Comparison of ENCODE assay signal across 1 cellular context in genomic region chr7:37052673-37053072, GRCh38.
TF ChIP-seq lines count a peak whose summit lies in the region.

No MANE protein-coding gene starts in this region.

TF ChIP-seq in HepG2, 621 proteins besides CTCF, POLR2A, EP300 and RAD21 (continued from another document and continues in another):
- TF ChIP-seq, protein P1, sequence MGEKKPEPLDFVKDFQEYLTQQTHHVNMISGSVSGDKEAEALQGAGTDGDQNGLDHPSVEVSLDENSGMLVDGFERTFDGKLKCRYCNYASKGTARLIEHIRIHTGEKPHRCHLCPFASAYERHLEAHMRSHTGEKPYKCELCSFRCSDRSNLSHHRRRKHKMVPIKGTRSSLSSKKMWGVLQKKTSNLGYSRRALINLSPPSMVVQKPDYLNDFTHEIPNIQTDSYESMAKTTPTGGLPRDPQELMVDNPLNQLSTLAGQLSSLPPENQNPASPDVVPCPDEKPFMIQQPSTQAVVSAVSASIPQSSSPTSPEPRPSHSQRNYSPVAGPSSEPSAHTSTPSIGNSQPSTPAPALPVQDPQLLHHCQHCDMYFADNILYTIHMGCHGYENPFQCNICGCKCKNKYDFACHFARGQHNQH (CRISPR knock-in tag; IDR thresholded peaks at IDR 0.05), result peak; percentile 79
- TF ChIP-seq NR2F2 (IDR thresholded peaks at IDR 0.05; ENCODE audit: borderline replicate concordance, low read depth) (no peak), KLF16 (CRISPR knock-in tag; IDR thresholded peaks at IDR 0.05) (peak in 1 of 2 experiments; percentile 93; a peak in 2 of 4 replicates), ZBTB8A (CRISPR knock-in tag; IDR thresholded peaks at IDR 0.05; ENCODE audit: borderline replicate concordance, low read depth) (no peak), CREM (IDR thresholded peaks at IDR 0.05) (no peak), CREM (CRISPR knock-in tag; IDR thresholded peaks at IDR 0.05) (no peak), RFXANK (CRISPR knock-in tag; IDR thresholded peaks at IDR 0.05) (peak; percentile 87; the same call in 1 of the 2 replicates), ETS1 (CRISPR knock-in tag; IDR thresholded peaks at IDR 0.05) (no peak), ZNF672 (CRISPR knock-in tag; IDR thresholded peaks at IDR 0.05) (no peak), PHF8 (CRISPR knock-in tag; IDR thresholded peaks at IDR 0.05) (no peak), MLXIP (CRISPR knock-in tag; IDR thresholded peaks at IDR 0.05; ENCODE audit: borderline replicate concordance) (peak; percentile 81; the same call in 1 of the 2 replicates), GABPB1 (CRISPR knock-in tag; IDR thresholded peaks at IDR 0.05) (peak; percentile 42; the same call in 1 of the 2 replicates), AGO2 (optimal IDR thresholded peaks at IDR 0.05; ENCODE audit: low read depth, low read length) (no peak), ZNF780A (CRISPR knock-in tag; IDR thresholded peaks at IDR 0.05) (peak; percentile 85), TAF15 (IDR thresholded peaks at IDR 0.05; ENCODE audit: low read depth, low read length, poor library complexity, severe bottlenecking) (no peak), SPEN (CRISPR knock-in tag; IDR thresholded peaks at IDR 0.05; ENCODE audit: low read depth) (peak; percentile 41; the same call in 1 of the 2 replicates), ZNF589 (CRISPR knock-in tag; conservative IDR thresholded peaks at IDR 0.05) (peak; percentile 63; the same call in 1 of the 2 replicates), GATAD1 (CRISPR knock-in tag; IDR thresholded peaks at IDR 0.05) (0 out of 2 replicates have a peak, but pooled peaks have one; percentile 65), ZNF136 (CRISPR knock-in tag; IDR thresholded peaks at IDR 0.05; ENCODE audit: low read depth) (no peak), IRF1 (CRISPR knock-in tag; IDR thresholded peaks at IDR 0.05; ENCODE audit: low read depth) (no peak), CCAR2 (optimal IDR thresholded peaks at IDR 0.05; ENCODE audit: low read depth, low read length) (no peak), NRL (CRISPR knock-in tag; IDR thresholded peaks at IDR 0.05; ENCODE audit: borderline replicate concordance) (no peak), ZSCAN25 (CRISPR knock-in tag; IDR thresholded peaks at IDR 0.05) (0 out of 2 replicates have a peak, but pooled peaks have one; percentile 26), MED8 (CRISPR knock-in tag; IDR thresholded peaks at IDR 0.05; ENCODE audit: insufficient replicate concordance) (no peak), TCF12 (IDR thresholded peaks at IDR 0.05) (no peak), TCF12 (CRISPR knock-in tag; IDR thresholded peaks at IDR 0.05) (no peak), ZNF253 (CRISPR knock-in tag; IDR thresholded peaks at IDR 0.05; ENCODE audit: borderline replicate concordance) (no peak), RBM22 (optimal IDR thresholded peaks at IDR 0.05; ENCODE audit: low read length) (no peak), CENPT (CRISPR knock-in tag; IDR thresholded peaks at IDR 0.05; ENCODE audit: low read depth) (no peak), RFX5 (IDR thresholded peaks at IDR 0.05; ENCODE audit: low read depth, low read length) (no peak), ZBTB2 (CRISPR knock-in tag; IDR thresholded peaks at IDR 0.05; ENCODE audit: low read depth) (no peak), HHEX (CRISPR knock-in tag; IDR thresholded peaks at IDR 0.05) (no peak), CCDC6 (CRISPR knock-in tag; IDR thresholded peaks at IDR 0.05) (peak; percentile 82; the same call in 1 of the 2 replicates), ZNF446 (CRISPR knock-in tag; IDR thresholded peaks at IDR 0.05) (peak; percentile 68; the same call in 1 of the 2 replicates), NFYB (CRISPR knock-in tag; IDR thresholded peaks at IDR 0.05) (no peak), ZBTB21 (CRISPR knock-in tag; IDR thresholded peaks at IDR 0.05) (peak; percentile 64; the same call in 1 of the 2 replicates)
- TF ChIP-seq, protein P2, sequence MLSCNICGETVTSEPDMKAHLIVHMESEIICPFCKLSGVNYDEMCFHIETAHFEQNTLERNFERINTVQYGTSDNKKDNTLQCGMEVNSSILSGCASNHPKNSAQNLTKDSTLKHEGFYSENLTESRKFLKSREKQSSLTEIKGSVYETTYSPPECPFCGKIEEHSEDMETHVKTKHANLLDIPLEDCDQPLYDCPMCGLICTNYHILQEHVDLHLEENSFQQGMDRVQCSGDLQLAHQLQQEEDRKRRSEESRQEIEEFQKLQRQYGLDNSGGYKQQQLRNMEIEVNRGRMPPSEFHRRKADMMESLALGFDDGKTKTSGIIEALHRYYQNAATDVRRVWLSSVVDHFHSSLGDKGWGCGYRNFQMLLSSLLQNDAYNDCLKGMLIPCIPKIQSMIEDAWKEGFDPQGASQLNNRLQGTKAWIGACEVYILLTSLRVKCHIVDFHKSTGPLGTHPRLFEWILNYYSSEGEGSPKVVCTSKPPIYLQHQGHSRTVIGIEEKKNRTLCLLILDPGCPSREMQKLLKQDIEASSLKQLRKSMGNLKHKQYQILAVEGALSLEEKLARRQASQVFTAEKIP (CRISPR knock-in tag; IDR thresholded peaks at IDR 0.05; ENCODE audit: borderline replicate concordance), result no peak
- TF ChIP-seq, protein P3, sequence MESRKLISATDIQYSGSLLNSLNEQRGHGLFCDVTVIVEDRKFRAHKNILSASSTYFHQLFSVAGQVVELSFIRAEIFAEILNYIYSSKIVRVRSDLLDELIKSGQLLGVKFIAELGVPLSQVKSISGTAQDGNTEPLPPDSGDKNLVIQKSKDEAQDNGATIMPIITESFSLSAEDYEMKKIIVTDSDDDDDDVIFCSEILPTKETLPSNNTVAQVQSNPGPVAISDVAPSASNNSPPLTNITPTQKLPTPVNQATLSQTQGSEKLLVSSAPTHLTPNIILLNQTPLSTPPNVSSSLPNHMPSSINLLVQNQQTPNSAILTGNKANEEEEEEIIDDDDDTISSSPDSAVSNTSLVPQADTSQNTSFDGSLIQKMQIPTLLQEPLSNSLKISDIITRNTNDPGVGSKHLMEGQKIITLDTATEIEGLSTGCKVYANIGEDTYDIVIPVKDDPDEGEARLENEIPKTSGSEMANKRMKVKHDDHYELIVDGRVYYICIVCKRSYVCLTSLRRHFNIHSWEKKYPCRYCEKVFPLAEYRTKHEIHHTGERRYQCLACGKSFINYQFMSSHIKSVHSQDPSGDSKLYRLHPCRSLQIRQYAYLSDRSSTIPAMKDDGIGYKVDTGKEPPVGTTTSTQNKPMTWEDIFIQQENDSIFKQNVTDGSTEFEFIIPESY (CRISPR knock-in tag; IDR thresholded peaks at IDR 0.05), result no peak
- TF ChIP-seq, protein P4, sequence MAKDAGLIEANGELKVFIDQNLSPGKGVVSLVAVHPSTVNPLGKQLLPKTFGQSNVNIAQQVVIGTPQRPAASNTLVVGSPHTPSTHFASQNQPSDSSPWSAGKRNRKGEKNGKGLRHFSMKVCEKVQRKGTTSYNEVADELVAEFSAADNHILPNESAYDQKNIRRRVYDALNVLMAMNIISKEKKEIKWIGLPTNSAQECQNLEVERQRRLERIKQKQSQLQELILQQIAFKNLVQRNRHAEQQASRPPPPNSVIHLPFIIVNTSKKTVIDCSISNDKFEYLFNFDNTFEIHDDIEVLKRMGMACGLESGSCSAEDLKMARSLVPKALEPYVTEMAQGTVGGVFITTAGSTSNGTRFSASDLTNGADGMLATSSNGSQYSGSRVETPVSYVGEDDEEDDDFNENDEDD (CRISPR knock-in tag; IDR thresholded peaks at IDR 0.05; ENCODE audit: borderline replicate concordance), result no peak
- TF ChIP-seq, protein P5, sequence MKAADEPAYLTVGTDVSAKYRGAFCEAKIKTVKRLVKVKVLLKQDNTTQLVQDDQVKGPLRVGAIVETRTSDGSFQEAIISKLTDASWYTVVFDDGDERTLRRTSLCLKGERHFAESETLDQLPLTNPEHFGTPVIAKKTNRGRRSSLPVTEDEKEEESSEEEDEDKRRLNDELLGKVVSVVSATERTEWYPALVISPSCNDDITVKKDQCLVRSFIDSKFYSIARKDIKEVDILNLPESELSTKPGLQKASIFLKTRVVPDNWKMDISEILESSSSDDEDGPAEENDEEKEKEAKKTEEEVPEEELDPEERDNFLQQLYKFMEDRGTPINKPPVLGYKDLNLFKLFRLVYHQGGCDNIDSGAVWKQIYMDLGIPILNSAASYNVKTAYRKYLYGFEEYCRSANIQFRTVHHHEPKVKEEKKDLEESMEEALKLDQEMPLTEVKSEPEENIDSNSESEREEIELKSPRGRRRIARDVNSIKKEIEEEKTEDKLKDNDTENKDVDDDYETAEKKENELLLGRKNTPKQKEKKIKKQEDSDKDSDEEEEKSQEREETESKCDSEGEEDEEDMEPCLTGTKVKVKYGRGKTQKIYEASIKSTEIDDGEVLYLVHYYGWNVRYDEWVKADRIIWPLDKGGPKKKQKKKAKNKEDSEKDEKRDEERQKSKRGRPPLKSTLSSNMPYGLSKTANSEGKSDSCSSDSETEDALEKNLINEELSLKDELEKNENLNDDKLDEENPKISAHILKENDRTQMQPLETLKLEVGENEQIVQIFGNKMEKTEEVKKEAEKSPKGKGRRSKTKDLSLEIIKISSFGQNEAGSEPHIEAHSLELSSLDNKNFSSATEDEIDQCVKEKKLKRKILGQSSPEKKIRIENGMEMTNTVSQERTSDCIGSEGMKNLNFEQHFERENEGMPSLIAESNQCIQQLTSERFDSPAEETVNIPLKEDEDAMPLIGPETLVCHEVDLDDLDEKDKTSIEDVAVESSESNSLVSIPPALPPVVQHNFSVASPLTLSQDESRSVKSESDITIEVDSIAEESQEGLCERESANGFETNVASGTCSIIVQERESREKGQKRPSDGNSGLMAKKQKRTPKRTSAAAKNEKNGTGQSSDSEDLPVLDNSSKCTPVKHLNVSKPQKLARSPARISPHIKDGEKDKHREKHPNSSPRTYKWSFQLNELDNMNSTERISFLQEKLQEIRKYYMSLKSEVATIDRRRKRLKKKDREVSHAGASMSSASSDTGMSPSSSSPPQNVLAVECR (CRISPR knock-in tag; IDR thresholded peaks at IDR 0.05; ENCODE audit: borderline replicate concordance), result peak; percentile 62; the same call in 1 of the 2 replicates
